Comparison of ENCODE assay signal across 1 cellular context in genomic region chr16:228917-229730, GRCh38.
TF ChIP-seq lines count a peak whose summit lies in the region.

A gene with protein sequence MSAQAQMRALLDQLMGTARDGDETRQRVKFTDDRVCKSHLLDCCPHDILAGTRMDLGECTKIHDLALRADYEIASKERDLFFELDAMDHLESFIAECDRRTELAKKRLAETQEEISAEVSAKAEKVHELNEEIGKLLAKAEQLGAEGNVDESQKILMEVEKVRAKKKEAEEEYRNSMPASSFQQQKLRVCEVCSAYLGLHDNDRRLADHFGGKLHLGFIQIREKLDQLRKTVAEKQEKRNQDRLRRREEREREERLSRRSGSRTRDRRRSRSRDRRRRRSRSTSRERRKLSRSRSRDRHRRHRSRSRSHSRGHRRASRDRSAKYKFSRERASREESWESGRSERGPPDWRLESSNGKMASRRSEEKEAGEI (minus strand): TSS chr16:229449. CDS start chr16:229339, 110 bp downstream.

TF ChIP-seq in HepG2, 621 proteins besides CTCF, POLR2A, EP300 and RAD21 (continued from another document and continues in another):
- TF ChIP-seq, protein P1, sequence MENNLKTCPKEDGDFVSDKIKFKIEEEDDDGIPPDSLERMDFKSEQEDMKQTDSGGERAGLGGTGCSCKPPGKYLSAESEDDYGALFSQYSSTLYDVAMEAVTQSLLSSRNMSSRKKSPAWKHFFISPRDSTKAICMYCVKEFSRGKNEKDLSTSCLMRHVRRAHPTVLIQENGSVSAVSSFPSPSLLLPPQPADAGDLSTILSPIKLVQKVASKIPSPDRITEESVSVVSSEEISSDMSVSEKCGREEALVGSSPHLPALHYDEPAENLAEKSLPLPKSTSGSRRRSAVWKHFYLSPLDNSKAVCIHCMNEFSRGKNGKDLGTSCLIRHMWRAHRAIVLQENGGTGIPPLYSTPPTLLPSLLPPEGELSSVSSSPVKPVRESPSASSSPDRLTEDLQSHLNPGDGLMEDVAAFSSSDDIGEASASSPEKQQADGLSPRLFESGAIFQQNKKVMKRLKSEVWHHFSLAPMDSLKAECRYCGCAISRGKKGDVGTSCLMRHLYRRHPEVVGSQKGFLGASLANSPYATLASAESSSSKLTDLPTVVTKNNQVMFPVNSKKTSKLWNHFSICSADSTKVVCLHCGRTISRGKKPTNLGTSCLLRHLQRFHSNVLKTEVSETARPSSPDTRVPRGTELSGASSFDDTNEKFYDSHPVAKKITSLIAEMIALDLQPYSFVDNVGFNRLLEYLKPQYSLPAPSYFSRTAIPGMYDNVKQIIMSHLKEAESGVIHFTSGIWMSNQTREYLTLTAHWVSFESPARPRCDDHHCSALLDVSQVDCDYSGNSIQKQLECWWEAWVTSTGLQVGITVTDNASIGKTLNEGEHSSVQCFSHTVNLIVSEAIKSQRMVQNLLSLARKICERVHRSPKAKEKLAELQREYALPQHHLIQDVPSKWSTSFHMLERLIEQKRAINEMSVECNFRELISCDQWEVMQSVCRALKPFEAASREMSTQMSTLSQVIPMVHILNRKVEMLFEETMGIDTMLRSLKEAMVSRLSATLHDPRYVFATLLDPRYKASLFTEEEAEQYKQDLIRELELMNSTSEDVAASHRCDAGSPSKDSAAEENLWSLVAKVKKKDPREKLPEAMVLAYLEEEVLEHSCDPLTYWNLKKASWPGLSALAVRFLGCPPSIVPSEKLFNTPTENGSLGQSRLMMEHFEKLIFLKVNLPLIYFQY (CRISPR knock-in tag; IDR thresholded peaks at IDR 0.05; ENCODE audit: borderline replicate concordance) = peak; percentile 79; the same call in 1 of the 2 replicates
- TF ChIP-seq CEBPZ (IDR thresholded peaks at IDR 0.05; ENCODE audit: low read length) (no peak), ZNF431 (CRISPR knock-in tag; IDR thresholded peaks at IDR 0.05; ENCODE audit: borderline replicate concordance, low read depth) (peak; percentile 90), ATF2 (CRISPR knock-in tag; IDR thresholded peaks at IDR 0.05) (peak; percentile 77), ELK4 (CRISPR knock-in tag; IDR thresholded peaks at IDR 0.05; ENCODE audit: borderline replicate concordance) (peak; percentile 96), POLR2AphosphoS2 (IDR thresholded peaks at IDR 0.05; ENCODE audit: low read depth, low read length) (peak; percentile 70; the same call in 1 of the 2 replicates), NCOA5 (CRISPR knock-in tag; IDR thresholded peaks at IDR 0.05) (no peak), SRF (IDR thresholded peaks at IDR 0.05; ENCODE audit: low read depth, low read length) (no peak), IKZF4 (CRISPR knock-in tag; IDR thresholded peaks at IDR 0.05; ENCODE audit: borderline replicate concordance, low read depth, not compliant biosample characterization) (peak; percentile 95), ZNF10 (CRISPR knock-in tag; IDR thresholded peaks at IDR 0.05; ENCODE audit: borderline replicate concordance, low read depth) (no peak), CBX2 (IDR thresholded peaks at IDR 0.05; ENCODE audit: low read depth, low read length) (no peak), CBX2 (CRISPR knock-in tag; IDR thresholded peaks at IDR 0.05; ENCODE audit: low read depth) (no peak; the same call in 1 of the 2 replicates), ZNF703 (CRISPR knock-in tag; IDR thresholded peaks at IDR 0.05; ENCODE audit: borderline replicate concordance) (no peak), GZF1 (CRISPR knock-in tag; IDR thresholded peaks at IDR 0.05) (peak; percentile 92), ZFP82 (CRISPR knock-in tag; IDR thresholded peaks at IDR 0.05; ENCODE audit: borderline replicate concordance) (peak; percentile 100), SRSF4 (IDR thresholded peaks at IDR 0.05; ENCODE audit: low read depth, low read length, poor library complexity, severe bottlenecking) (no peak), MYNN (CRISPR knock-in tag; IDR thresholded peaks at IDR 0.05; ENCODE audit: low read depth) (peak; percentile 72; the same call in 1 of the 2 replicates)
- TF ChIP-seq, protein P2, sequence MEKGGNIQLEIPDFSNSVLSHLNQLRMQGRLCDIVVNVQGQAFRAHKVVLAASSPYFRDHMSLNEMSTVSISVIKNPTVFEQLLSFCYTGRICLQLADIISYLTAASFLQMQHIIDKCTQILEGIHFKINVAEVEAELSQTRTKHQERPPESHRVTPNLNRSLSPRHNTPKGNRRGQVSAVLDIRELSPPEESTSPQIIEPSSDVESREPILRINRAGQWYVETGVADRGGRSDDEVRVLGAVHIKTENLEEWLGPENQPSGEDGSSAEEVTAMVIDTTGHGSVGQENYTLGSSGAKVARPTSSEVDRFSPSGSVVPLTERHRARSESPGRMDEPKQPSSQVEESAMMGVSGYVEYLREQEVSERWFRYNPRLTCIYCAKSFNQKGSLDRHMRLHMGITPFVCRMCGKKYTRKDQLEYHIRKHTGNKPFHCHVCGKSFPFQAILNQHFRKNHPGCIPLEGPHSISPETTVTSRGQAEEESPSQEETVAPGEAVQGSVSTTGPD (CRISPR knock-in tag; IDR thresholded peaks at IDR 0.05) = no peak
- TF ChIP-seq, protein P3, sequence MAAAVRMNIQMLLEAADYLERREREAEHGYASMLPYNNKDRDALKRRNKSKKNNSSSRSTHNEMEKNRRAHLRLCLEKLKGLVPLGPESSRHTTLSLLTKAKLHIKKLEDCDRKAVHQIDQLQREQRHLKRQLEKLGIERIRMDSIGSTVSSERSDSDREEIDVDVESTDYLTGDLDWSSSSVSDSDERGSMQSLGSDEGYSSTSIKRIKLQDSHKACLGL (CRISPR knock-in tag; IDR thresholded peaks at IDR 0.05) = peak; percentile 97
- TF ChIP-seq, protein P4, sequence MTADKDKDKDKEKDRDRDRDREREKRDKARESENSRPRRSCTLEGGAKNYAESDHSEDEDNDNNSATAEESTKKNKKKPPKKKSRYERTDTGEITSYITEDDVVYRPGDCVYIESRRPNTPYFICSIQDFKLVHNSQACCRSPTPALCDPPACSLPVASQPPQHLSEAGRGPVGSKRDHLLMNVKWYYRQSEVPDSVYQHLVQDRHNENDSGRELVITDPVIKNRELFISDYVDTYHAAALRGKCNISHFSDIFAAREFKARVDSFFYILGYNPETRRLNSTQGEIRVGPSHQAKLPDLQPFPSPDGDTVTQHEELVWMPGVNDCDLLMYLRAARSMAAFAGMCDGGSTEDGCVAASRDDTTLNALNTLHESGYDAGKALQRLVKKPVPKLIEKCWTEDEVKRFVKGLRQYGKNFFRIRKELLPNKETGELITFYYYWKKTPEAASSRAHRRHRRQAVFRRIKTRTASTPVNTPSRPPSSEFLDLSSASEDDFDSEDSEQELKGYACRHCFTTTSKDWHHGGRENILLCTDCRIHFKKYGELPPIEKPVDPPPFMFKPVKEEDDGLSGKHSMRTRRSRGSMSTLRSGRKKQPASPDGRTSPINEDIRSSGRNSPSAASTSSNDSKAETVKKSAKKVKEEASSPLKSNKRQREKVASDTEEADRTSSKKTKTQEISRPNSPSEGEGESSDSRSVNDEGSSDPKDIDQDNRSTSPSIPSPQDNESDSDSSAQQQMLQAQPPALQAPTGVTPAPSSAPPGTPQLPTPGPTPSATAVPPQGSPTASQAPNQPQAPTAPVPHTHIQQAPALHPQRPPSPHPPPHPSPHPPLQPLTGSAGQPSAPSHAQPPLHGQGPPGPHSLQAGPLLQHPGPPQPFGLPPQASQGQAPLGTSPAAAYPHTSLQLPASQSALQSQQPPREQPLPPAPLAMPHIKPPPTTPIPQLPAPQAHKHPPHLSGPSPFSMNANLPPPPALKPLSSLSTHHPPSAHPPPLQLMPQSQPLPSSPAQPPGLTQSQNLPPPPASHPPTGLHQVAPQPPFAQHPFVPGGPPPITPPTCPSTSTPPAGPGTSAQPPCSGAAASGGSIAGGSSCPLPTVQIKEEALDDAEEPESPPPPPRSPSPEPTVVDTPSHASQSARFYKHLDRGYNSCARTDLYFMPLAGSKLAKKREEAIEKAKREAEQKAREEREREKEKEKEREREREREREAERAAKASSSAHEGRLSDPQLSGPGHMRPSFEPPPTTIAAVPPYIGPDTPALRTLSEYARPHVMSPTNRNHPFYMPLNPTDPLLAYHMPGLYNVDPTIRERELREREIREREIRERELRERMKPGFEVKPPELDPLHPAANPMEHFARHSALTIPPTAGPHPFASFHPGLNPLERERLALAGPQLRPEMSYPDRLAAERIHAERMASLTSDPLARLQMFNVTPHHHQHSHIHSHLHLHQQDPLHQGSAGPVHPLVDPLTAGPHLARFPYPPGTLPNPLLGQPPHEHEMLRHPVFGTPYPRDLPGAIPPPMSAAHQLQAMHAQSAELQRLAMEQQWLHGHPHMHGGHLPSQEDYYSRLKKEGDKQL (CRISPR knock-in tag; IDR thresholded peaks at IDR 0.05; ENCODE audit: low read depth) = 0 out of 2 replicates have a peak, but pooled peaks have one; percentile 34
- TF ChIP-seq, protein P5, sequence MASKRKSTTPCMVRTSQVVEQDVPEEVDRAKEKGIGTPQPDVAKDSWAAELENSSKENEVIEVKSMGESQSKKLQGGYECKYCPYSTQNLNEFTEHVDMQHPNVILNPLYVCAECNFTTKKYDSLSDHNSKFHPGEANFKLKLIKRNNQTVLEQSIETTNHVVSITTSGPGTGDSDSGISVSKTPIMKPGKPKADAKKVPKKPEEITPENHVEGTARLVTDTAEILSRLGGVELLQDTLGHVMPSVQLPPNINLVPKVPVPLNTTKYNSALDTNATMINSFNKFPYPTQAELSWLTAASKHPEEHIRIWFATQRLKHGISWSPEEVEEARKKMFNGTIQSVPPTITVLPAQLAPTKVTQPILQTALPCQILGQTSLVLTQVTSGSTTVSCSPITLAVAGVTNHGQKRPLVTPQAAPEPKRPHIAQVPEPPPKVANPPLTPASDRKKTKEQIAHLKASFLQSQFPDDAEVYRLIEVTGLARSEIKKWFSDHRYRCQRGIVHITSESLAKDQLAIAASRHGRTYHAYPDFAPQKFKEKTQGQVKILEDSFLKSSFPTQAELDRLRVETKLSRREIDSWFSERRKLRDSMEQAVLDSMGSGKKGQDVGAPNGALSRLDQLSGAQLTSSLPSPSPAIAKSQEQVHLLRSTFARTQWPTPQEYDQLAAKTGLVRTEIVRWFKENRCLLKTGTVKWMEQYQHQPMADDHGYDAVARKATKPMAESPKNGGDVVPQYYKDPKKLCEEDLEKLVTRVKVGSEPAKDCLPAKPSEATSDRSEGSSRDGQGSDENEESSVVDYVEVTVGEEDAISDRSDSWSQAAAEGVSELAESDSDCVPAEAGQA (IDR thresholded peaks at IDR 0.05; ENCODE audit: low read depth) = peak; percentile 79
- TF ChIP-seq, protein P5 (CRISPR knock-in tag; IDR thresholded peaks at IDR 0.05; ENCODE audit: borderline replicate concordance) = peak; percentile 53
- TF ChIP-seq, protein P6, sequence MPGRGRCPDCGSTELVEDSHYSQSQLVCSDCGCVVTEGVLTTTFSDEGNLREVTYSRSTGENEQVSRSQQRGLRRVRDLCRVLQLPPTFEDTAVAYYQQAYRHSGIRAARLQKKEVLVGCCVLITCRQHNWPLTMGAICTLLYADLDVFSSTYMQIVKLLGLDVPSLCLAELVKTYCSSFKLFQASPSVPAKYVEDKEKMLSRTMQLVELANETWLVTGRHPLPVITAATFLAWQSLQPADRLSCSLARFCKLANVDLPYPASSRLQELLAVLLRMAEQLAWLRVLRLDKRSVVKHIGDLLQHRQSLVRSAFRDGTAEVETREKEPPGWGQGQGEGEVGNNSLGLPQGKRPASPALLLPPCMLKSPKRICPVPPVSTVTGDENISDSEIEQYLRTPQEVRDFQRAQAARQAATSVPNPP (CRISPR knock-in tag; IDR thresholded peaks at IDR 0.05) = peak; percentile 96
